ENCODE assay signal across 26 cellular contexts in the genomic region with DNA sequence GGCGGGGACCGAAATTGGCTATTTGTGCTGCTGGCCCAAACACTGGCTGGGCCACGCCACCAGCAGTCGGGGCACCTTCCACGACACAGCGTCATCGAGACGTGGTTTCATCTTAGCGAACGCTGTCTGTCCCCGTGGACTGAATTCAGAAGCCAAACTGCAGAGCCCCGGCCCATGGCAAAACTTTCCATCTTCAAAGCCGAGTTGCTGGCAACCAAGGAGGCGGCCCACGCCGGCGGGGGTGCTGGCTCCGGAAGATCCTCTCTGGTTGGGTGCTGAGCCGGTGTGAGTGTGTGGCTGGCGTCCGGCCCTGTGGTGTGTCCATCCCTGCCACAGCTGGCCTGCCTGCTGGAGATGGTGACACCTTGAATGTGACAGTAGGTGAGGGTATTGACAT.
"Had no signal": no experiment of that assay in that cellular context is flagged by ENCODE, and none has a peak within 500 bp of the region (broad histone marks: within the 10 kb centered on the region; RNA-seq: fewer than 3 reads in every experiment).

No MANE protein-coding gene starts in this region.

- DNase-seq: activated B cell treated with CpG ODN at 0.5 μM for 24 hours; activated CD4-positive, alpha-beta T cell treated with anti-CD3 and anti-CD28 coated beads for 48 hours; activated CD4-positive, alpha-beta T cell treated with anti-CD3 and anti-CD28 coated beads, Interleukin-2, amount 50 U/mL, for 1 hour; activated CD4-positive, alpha-beta T cell treated with anti-CD3 and anti-CD28 coated beads, Interleukin-2, amount 50 U/mL, for 48 hours; activated CD8-positive, alpha-beta memory T cell treated with anti-CD3 and anti-CD28 coated beads for 24 hours; activated CD8-positive, alpha-beta T cell treated with anti-CD3 and anti-CD28 coated beads for 36 hours; activated effector memory CD4-positive, alpha-beta T cell treated with anti-CD3 and anti-CD28 coated beads, Interleukin-2, amount 50 U/mL, for 16 hours; activated naive CD4-positive, alpha-beta T cell treated with anti-CD3 and anti-CD28 coated beads, Interleukin-2, amount 10 ng/mL, durations not matched to agents 7 days and 5 days; activated naive CD8-positive, alpha-beta T cell treated with anti-CD3 and anti-CD28 coated beads, Interleukin-2, amount 10 ng/mL, durations not matched to agents 7 days and 5 days; activated T-cell treated with anti-CD3 and anti-CD28 coated beads, Interleukin-2, amount 50 U/mL, for 4 hours; dorsolateral prefrontal cortex; effector memory CD4-positive, alpha-beta T cell; foreskin fibroblast; SW 1271; T-cell; T-helper 9 cell; WERI-Rb-1 had no signal

- ATAC-seq: activated CD4-positive, CD25-positive, alpha-beta regulatory T cell treated with anti-CD3 and anti-CD28 coated beads, Interleukin-2, amount 50 U/mL, for 24 hours; activated CD8-positive, alpha-beta T cell treated with anti-CD3 and anti-CD28 coated beads for 36 hours; activated naive CD4-positive, alpha-beta T cell treated with anti-CD3 and anti-CD28 coated beads, Interleukin-2, amount 50 U/mL, for 72 hours; activated T-cell treated with anti-CD3 and anti-CD28 coated beads, Interleukin-2, amount 50 U/mL, for 4 hours; esophagus mucosa; heart left ventricle; T-cell had no signal

- H3K4me1 ChIP-seq: ascending aorta, breast epithelium, heart left ventricle had no signal

- H3K27me3 ChIP-seq: ascending aorta, breast epithelium, cardiac muscle cell had no signal

- H3K27ac ChIP-seq: ascending aorta, breast epithelium, cardiac muscle cell, coronary artery, dorsolateral prefrontal cortex, heart left ventricle, WERI-Rb-1 had no signal

- H3K4me3 ChIP-seq: ascending aorta, breast epithelium, cardiac muscle cell, coronary artery, dorsolateral prefrontal cortex, heart left ventricle had no signal

- FAIRE-seq: frontal cortex had no signal

- H3K36me3 ChIP-seq: ascending aorta, breast epithelium, cardiac muscle cell, heart left ventricle, WERI-Rb-1 had no signal
